ENCODE assay signal across 19 cellular contexts in genomic region chr11:72646024-72646423, GRCh38.
"Had no signal": no experiment of that assay in that cellular context is flagged by ENCODE, and none has a peak within 500 bp of the region (broad histone marks: within the 10 kb centered on the region; RNA-seq: fewer than 3 reads in every experiment).

No MANE protein-coding gene starts in this region.

- H3K4me1 Mint-ChIP-seq: endodermal cell had no signal

- H3K27ac Mint-ChIP-seq: endodermal cell, immature natural killer cell had no signal

- FAIRE-seq: colon, endometrium, frontal cortex, keratinocyte had no signal

- H3K4me3 Mint-ChIP-seq: effector memory CD8-positive, alpha-beta T cell; endodermal cell had no signal

- DNase-seq: dermis blood vessel endothelial cell; effector CD8-positive, alpha-beta T cell; effector memory CD8-positive, alpha-beta T cell; endodermal cell; foreskin keratinocyte; heart left ventricle; hypothalamus; immature natural killer cell; left cardiac atrium; left ventricle myocardium superior; lower lobe of right lung; mesenchymal stem cell; midbrain had no signal

- ATAC-seq: effector memory CD8-positive, alpha-beta T cell; foreskin keratinocyte; gastroesophageal sphincter; heart left ventricle; left cardiac atrium; left lung; left ventricle myocardium superior; lower lobe of right lung had no signal

- H3K27me3 Mint-ChIP-seq: effector memory CD8-positive, alpha-beta T cell had no signal

- H3K9me3 Mint-ChIP-seq: effector memory CD8-positive, alpha-beta T cell; endodermal cell; immature natural killer cell had no signal

- H3K36me3 Mint-ChIP-seq: immature natural killer cell had no signal
